3 cellular contexts compared by ENCODE assay signal in the genomic region with DNA sequence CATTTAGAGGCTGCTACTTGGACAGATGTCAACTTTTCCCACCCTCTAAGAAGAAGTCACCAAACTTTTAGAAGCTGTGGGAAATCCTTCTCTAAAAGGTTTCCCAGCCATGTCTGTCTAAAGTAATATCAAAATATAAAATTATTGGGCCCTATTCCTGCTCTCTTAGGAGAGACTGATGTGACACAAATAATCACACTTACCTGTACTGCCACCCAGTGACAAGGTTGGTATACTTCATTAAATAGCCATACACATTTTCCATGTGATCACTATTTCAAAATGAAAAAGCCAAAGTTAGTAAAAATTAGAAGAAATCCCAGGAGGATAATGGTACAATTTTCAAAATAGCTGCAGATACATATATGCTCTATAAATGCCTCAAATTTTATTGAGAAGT.
TF ChIP-seq lines count a peak whose summit lies in the region.

No MANE protein-coding gene starts in this region.

TF ChIP-seq in SK-N-SH, 30 proteins besides CTCF, POLR2A, EP300 and RAD21:
- TF ChIP-seq, protein P1, sequence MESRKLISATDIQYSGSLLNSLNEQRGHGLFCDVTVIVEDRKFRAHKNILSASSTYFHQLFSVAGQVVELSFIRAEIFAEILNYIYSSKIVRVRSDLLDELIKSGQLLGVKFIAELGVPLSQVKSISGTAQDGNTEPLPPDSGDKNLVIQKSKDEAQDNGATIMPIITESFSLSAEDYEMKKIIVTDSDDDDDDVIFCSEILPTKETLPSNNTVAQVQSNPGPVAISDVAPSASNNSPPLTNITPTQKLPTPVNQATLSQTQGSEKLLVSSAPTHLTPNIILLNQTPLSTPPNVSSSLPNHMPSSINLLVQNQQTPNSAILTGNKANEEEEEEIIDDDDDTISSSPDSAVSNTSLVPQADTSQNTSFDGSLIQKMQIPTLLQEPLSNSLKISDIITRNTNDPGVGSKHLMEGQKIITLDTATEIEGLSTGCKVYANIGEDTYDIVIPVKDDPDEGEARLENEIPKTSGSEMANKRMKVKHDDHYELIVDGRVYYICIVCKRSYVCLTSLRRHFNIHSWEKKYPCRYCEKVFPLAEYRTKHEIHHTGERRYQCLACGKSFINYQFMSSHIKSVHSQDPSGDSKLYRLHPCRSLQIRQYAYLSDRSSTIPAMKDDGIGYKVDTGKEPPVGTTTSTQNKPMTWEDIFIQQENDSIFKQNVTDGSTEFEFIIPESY (IDR thresholded peaks at IDR 0.05; ENCODE audit: borderline replicate concordance, low read depth): no peak
- 0 out of 2 replicates have a peak, but pooled peaks have one; percentile 3 for TF ChIP-seq SMC3 (IDR thresholded peaks at IDR 0.05; ENCODE audit: low read depth, low read length)

TF ChIP-seq in SK-N-SH treated with all-trans-retinoic acid at 6 μM for 48 hours, 23 proteins besides CTCF, POLR2A, EP300 and RAD21:
- TF ChIP-seq CSDC2 (CRISPR knock-in tag; IDR thresholded peaks at IDR 0.05) (no peak), ZNF70 (CRISPR knock-in tag; IDR thresholded peaks at IDR 0.05) (no peak), ZFP30 (CRISPR knock-in tag; IDR thresholded peaks at IDR 0.05) (no peak)

TF ChIP-seq in IMR-90, 13 proteins besides CTCF, POLR2A, EP300 and RAD21:
- TF ChIP-seq SMC3 (IDR thresholded peaks at IDR 0.05; ENCODE audit: low read depth, low read length) (0 out of 2 replicates have a peak, but pooled peaks have one; percentile 13), MAFK (IDR thresholded peaks at IDR 0.05; ENCODE audit: low read depth, low read length) (no peak)
TF ChIP-seq in IMR-90: peak in this region for 1.
